ENCODE assay signal across 8 cellular contexts in the genomic region with DNA sequence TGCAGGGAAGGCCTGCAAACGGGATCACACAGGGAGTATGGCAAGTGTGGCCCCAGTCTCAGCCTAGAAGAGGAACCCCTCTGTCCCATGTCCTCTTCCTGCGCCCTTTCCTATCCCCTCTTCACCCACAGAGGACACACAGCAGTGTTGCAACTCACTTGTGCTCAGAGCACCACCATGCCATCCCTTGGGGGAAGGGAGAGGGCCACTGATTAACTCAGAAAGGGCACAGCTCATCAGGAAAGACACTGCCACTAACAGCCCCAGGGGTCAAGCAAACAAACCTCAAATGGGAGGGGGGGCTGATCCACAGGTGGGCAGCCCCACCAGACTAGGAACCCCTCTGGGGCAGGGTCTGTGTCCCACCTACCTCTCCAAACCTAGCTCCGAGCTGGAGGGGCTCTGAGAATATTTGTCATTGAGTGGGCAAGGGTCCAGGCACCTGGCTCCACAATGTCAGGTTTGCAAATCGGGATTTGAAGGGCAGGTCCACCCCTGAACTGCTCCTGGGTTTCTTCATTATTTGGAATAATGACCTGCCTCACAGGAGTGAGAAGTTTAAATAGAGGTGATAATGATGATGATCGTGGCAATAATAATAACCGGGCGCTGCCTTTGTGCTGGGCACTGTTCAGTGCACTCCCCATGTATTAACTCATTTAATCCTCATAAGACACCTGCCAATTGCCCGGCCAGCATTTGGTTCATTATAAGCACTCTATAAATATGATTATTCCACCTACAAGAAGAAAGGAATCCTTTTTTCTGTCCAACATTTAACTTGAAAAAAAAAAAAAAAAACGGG. TPM values are rescaled to one million over a fixed set of nuclear protein-coding genes. Genes with fewer than 3 reads are reported as not detected.
DNase-seq lines count a peak whose midpoint lies in the region; ATAC-seq and TF ChIP-seq lines count a peak whose summit lies in the region.

No MANE protein-coding gene starts in this region.

- peak overlapping the region; percentile 86 to 98 (median 94) for H3K4me2 ChIP-seq in BLaER1 treated with 17β-estradiol and CSF1 and Interleukin-3, amounts not matched to agents 10 nM and 100 nM

- H3K4me1 ChIP-seq in BLaER1 treated with 17β-estradiol and CSF1 and Interleukin-3, amounts not matched to agents 10 nM and 100 nM, result peaks cover 42 to 70% (median 68%) of the 10 kb centered on the region in 10 experiments
- peaks cover 4 to 8% of the 10 kb centered on the region in 2 donors for H3K4me1 ChIP-seq in duodenal mucosa (ENCODE audit: control insufficient read depth in 1 of 2, insufficient read depth in 2 of 2, low read length in 2 of 2)

- no peaks in the 10 kb centered on the region for H3K27me3 ChIP-seq in BLaER1 treated with 17β-estradiol and CSF1 and Interleukin-3, amounts not matched to agents 10 nM and 100 nM
- no peaks in the 10 kb centered on the region for H3K27me3 ChIP-seq in MG63
- no peaks in the 10 kb centered on the region for H3K27me3 ChIP-seq in duodenal mucosa (ENCODE audit: control insufficient read depth in 1 of 2, insufficient read depth in 2 of 2, low read length in 2 of 2)

- peak overlapping the region in 5 of 11 experiments; percentile 11 to 98 (median 89); a peak in 6 of 22 replicates for H3K27ac ChIP-seq in BLaER1 treated with 17β-estradiol and CSF1 and Interleukin-3, amounts not matched to agents 10 nM and 100 nM
- H3K27ac ChIP-seq in duodenal mucosa (ENCODE audit: low read depth, low read length), result no peak overlapping the region

- H3K9me3 Mint-ChIP-seq in nephron progenitor cell, result no peaks in the 10 kb centered on the region

- peaks cover 0 to 17% (median 7%) of the 10 kb centered on the region in 11 experiments; a peak in 7 of 22 replicates for H4K20me1 ChIP-seq in BLaER1 treated with 17β-estradiol and CSF1 and Interleukin-3, amounts not matched to agents 10 nM and 100 nM

- no peaks in the 10 kb centered on the region for H3K36me3 Mint-ChIP-seq in nephron progenitor cell (ENCODE audit: low read depth)

- peaks cover 20% of the 10 kb centered on the region for H3K27me3 Mint-ChIP-seq in nephron progenitor cell (ENCODE audit: low read depth, poor library complexity)

- no peak for ATAC-seq in omental fat pad (ENCODE audit: low FRiP score)

- no peak for TF ChIP-seq CTCF in nephron progenitor cell (IDR thresholded peaks at IDR 0.05)
- no peak for TF ChIP-seq CTCF in omental fat pad (IDR thresholded peaks at IDR 0.05)

- H3K4me3 ChIP-seq in BLaER1 treated with 17β-estradiol and CSF1 and Interleukin-3, amounts not matched to agents 10 nM and 100 nM, result peak overlapping the region; percentile 75 to 95 (median 89)
- H3K4me3 ChIP-seq in MG63, result peak overlapping the region; percentile 56; the same call in 1 of the 2 replicates
- H3K4me3 ChIP-seq in duodenal mucosa (ENCODE audit: low read depth in 1 of 2, low read length in 2 of 2), result peak overlapping the region; percentile 76 to 81

- peaks cover 0 to 23% (median 8%) of the 10 kb centered on the region in 11 experiments; a peak in 9 of 22 replicates for H3K36me3 ChIP-seq in BLaER1 treated with 17β-estradiol and CSF1 and Interleukin-3, amounts not matched to agents 10 nM and 100 nM
- H3K36me3 ChIP-seq in MG63 (no peaks in the 10 kb centered on the region), duodenal mucosa (ENCODE audit: control insufficient read depth in 1 of 2, insufficient read depth in 2 of 2, low read length in 2 of 2) (no peaks in the 10 kb centered on the region)

- no peak for DNase-seq in MG63
- DNase-seq in nephron progenitor cell, result no peak
- no peak for DNase-seq in activated gamma-delta T cell treated with Interleukin-2 at 50 U/mL for 16 hours
- DNase-seq in hepatic stellate cell (ENCODE audit: low spot score), result no peak
- DNase-seq in omental fat pad (ENCODE audit: low spot score), result no peak
- DNase-seq in NCI-H128 (lab: John Stamatoyannopoulos, UW; ENCODE audit: unreplicated experiment), result no peak

- no peaks in the 10 kb centered on the region for H3K9me3 ChIP-seq in BLaER1 treated with 17β-estradiol and CSF1 and Interleukin-3, amounts not matched to agents 10 nM and 100 nM (replicated peaks in 1 of 11)
- H3K9me3 ChIP-seq in MG63 (no peaks in the 10 kb centered on the region), duodenal mucosa (ENCODE audit: control insufficient read depth in 1 of 2, low read length in 2 of 2) (no peaks in the 10 kb centered on the region)

- peak overlapping the region; percentile 94 for H3K4me3 Mint-ChIP-seq in nephron progenitor cell

- H3K9ac ChIP-seq in BLaER1 treated with 17β-estradiol and CSF1 and Interleukin-3, amounts not matched to agents 10 nM and 100 nM, result peak overlapping the region; percentile 84 to 97 (median 90); a peak in 20 of 22 replicates
- H3K9ac ChIP-seq in duodenal mucosa (ENCODE audit: low read depth in 1 of 2, low read length in 2 of 2), result no peak overlapping the region

- H3K27ac Mint-ChIP-seq in nephron progenitor cell, result peak overlapping the region; percentile 99

- peaks cover 23% of the 10 kb centered on the region for H3K4me1 Mint-ChIP-seq in nephron progenitor cell

RNA-seq across cellular contexts. Expression of a gene that starts 1.0 kb away (rescaled TPM):
- total RNA-seq in MG63 (2014; rRNA removed; shearing (Covaris generic); ENCODE audit: low replicate concordance), result 5.3 and 23.6 TPM in 2 replicates
- total RNA-seq in omental fat pad, result 10 to 100 TPM; 22.2 to 96.8 (median 67.3) TPM

RNA-seq across cellular contexts. Expression of a gene that starts 41.9 kb away (rescaled TPM):
- total RNA-seq in MG63 (2014; rRNA removed; shearing (Covaris generic); ENCODE audit: low replicate concordance), result not detected in 2 replicates
- not detected for total RNA-seq in omental fat pad

RNA-seq across cellular contexts. Expression of a gene that starts 55.1 kb away (rescaled TPM):
- total RNA-seq in MG63 (2014; rRNA removed; shearing (Covaris generic); ENCODE audit: low replicate concordance), result 3.9 and 4.3 TPM in 2 replicates
- total RNA-seq in omental fat pad, result 10 to 100 TPM in 1 of 4 donors, 1 to 10 TPM in 3; 2.3 to 12.9 (median 7.7) TPM

Comparison
In these comparisons a context has a peak if more than half of its experiments do, and no peak if none do; other contexts are left out.
1. H3K9ac ChIP-seq: peak in BLaER1 treated with 17β-estradiol and CSF1 and Interleukin-3, amounts not matched to agents 10 nM and 100 nM (11 of 11); none in duodenal mucosa (0 of 2).
2. Peak in every context shown above with its lines, with median percentiles within 50 percentile points of each other: H3K4me3 ChIP-seq.